14 cellular contexts compared by ENCODE assay signal in genomic region chr20:64075556-64075955, GRCh38. TPM values are rescaled to one million over a fixed set of nuclear protein-coding genes. Genes with fewer than 3 reads are reported as not detected.
"Had no signal": no experiment of that assay in that cellular context is flagged by ENCODE, and none has a peak within 500 bp of the region (broad histone marks: within the 10 kb centered on the region; RNA-seq: fewer than 3 reads in every experiment).

No MANE protein-coding gene starts in this region.

- H3K9ac ChIP-seq: parathyroid adenoma had no signal

- DNase-seq: activated CD4-positive, CD25-positive, alpha-beta regulatory T cell; activated CD8-positive, alpha-beta memory T cell treated with anti-CD3 and anti-CD28 coated beads for 24 hours; activated naive CD4-positive, alpha-beta T cell treated with Interleukin-2 at 50 U/mL for 16 hours; amniotic stem cell; midbrain; stimulated activated CD4-positive, alpha-beta T cell treated with anti-CD3 and anti-CD28 coated beads, Interleukin-12 subunit alpha, Interleukin-12 subunit beta, amount 100 ng/mL, for 4 hours; stimulated activated CD4-positive, alpha-beta T cell treated with anti-CD3 and anti-CD28 coated beads, Interleukin-2, amount 100 ng/mL, for 24 hours had no signal

- H3K27ac ChIP-seq: esophagus muscularis mucosa, parathyroid adenoma, tibial nerve had no signal

- H3K27me3 ChIP-seq: esophagus muscularis mucosa, tibial nerve had no signal

- H3K9me3 ChIP-seq: esophagus muscularis mucosa, tibial nerve had no signal

- H2AFZ ChIP-seq: parathyroid adenoma had no signal

- H3K4me3 ChIP-seq: esophagus muscularis mucosa, lung, tibial nerve had no signal

- H3K79me2 ChIP-seq: parathyroid adenoma had no signal

RNA-seq across cellular contexts. Expression of gene LKAAEAR1, which starts 8.6 kb away (rescaled TPM):
- total RNA-seq: cardiac septum, esophagus muscularis mucosa, subcutaneous adipose tissue had no signal

RNA-seq across cellular contexts. Expression of gene SOX18, which starts 26.1 kb away (rescaled TPM):
- total RNA-seq: myocyte had no signal
